In the genomic region with DNA sequence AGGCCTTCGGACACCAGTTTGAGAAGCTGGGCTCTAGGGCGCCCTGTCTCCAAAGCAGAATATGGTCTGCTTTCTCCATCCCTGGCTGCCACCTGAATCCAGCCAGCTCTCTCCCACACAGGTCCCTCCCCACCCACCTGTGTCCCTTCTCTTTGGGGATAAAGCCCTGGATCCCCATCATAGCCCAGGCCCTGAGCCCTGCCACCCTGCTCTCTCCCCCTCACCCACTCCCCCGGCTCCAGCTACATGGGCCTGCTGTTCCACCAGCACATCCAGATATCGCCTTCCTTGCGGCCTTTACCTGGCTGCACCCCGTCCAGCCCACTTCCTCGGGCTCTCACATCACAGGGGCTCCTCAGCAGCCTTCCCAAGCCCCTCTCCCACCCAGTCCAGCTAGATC, we compare ENCODE assay signal across 17 cellular contexts. TPM values are rescaled to one million over a fixed set of nuclear protein-coding genes. Genes with fewer than 3 reads are reported as not detected.
DNase-seq lines count a peak whose midpoint lies in the region; ATAC-seq and TF ChIP-seq lines count a peak whose summit lies in the region.
"Had no signal": no experiment of that assay in that cellular context is flagged by ENCODE, and none has a peak within 500 bp of the region (broad histone marks: within the 10 kb centered on the region; RNA-seq: fewer than 3 reads in every experiment).

No MANE protein-coding gene starts in this region.

- H3K4me1 ChIP-seq in hepatocyte (ENCODE audit: insufficient read depth) (peaks cover 42% of the 10 kb centered on the region), spleen (peaks cover 43 to 99% (median 89%) of the 10 kb centered on the region in 6 donors)

- peaks cover 98% of the 10 kb centered on the region for H3K79me2 ChIP-seq in hepatocyte

- no peak for ATAC-seq in activated CD4-positive, alpha-beta T cell treated with anti-CD3 and anti-CD28 coated beads for 36 hours
- ATAC-seq in activated B cell treated with CpG ODN at 0.5 μM for 24 hours (ENCODE audit: low read depth) = no peak
- ATAC-seq in HG02571 (IDR thresholded peaks at IDR 0.05; ENCODE audit: unreplicated experiment) = no peak
- ATAC-seq in GM19328 (IDR thresholded peaks at IDR 0.05; ENCODE audit: unreplicated experiment) = no peak
- ATAC-seq in GM19035 (IDR thresholded peaks at IDR 0.05; ENCODE audit: unreplicated experiment) = no peak

- H3K36me3 ChIP-seq in hepatocyte (replicated peaks; ENCODE audit: insufficient read depth, low read depth) = no peaks in the 10 kb centered on the region
- H3K36me3 ChIP-seq in spleen = peaks cover 0 to 26% (median 0%) of the 10 kb centered on the region in 6 donors
- H3K36me3 ChIP-seq: breast epithelium, pancreas had no signal

- H3K4me3 Mint-ChIP-seq in activated CD4-positive, alpha-beta T cell treated with anti-CD3 and anti-CD28 coated beads for 36 hours = no peak overlapping the region
- H3K4me3 Mint-ChIP-seq in activated B cell treated with CpG ODN at 0.5 μM for 24 hours = no peak overlapping the region

- no peak for DNase-seq in activated CD4-positive, alpha-beta T cell treated with anti-CD3 and anti-CD28 coated beads for 36 hours
- no peak for DNase-seq in activated CD4-positive, alpha-beta T cell treated with anti-CD3 and anti-CD28 coated beads for 1 hour
- DNase-seq in activated B cell treated with CpG ODN at 0.5 μM for 24 hours (no peak), hepatocyte (ENCODE audit: low spot score) (peak; percentile 3), spleen (peak; percentile 39)
- DNase-seq: activated CD4-positive, alpha-beta T cell treated with anti-CD3 and anti-CD28 coated beads, Interleukin-2, amount 50 U/mL, for 48 hours; activated gamma-delta T cell treated with Interleukin-2 at 50 U/mL for 16 hours; GF-D8; pancreas; SHP77 treated with DMSO at 0.1 percent for 48 hours; T1000 had no signal

- peaks cover 73% of the 10 kb centered on the region for H3K4me1 Mint-ChIP-seq in activated CD4-positive, alpha-beta T cell treated with anti-CD3 and anti-CD28 coated beads for 36 hours
- peaks cover 79% of the 10 kb centered on the region for H3K4me1 Mint-ChIP-seq in activated B cell treated with CpG ODN at 0.5 μM for 24 hours

- no peak overlapping the region for H3K4me3 ChIP-seq in hepatocyte
- no peak overlapping the region for H3K4me3 ChIP-seq in spleen
- H3K4me3 ChIP-seq: breast epithelium, pancreas, tibial artery had no signal

- no peak for TF ChIP-seq CTCF in activated B cell treated with CpG ODN at 0.5 μM for 24 hours (IDR thresholded peaks at IDR 0.05)
- no peak for TF ChIP-seq CTCF in hepatocyte (IDR thresholded peaks at IDR 0.05; ENCODE audit: poor library complexity)
- TF ChIP-seq CTCF in spleen (IDR thresholded peaks at IDR 0.05 in 8 of 11, conservative IDR thresholded peaks at IDR 0.05 in 3 of 11) = no peak

- H3K27me3 Mint-ChIP-seq in activated CD4-positive, alpha-beta T cell treated with anti-CD3 and anti-CD28 coated beads for 36 hours = no peaks in the 10 kb centered on the region
- no peaks in the 10 kb centered on the region for H3K27me3 Mint-ChIP-seq in activated B cell treated with CpG ODN at 0.5 μM for 24 hours

- no peak overlapping the region for H3K4me2 ChIP-seq in hepatocyte

- CTCF ChIA-PET in activated CD4-positive, alpha-beta T cell treated with anti-CD3 and anti-CD28 coated beads for 36 hours (lab: Charles Lee) = interaction anchor here (0.5 kb wide), 1 partner anchor 738 kb away, joined by 3 read pairs; no protein-coding TSS in a partner anchor
- CTCF ChIA-PET in activated B cell treated with CpG ODN at 0.5 μM for 24 hours (lab: Charles Lee) = interaction anchor here (1.3 kb wide), 1 partner anchor 28 kb away, joined by 3 read pairs; no protein-coding TSS in a partner anchor

- H3K9me2 ChIP-seq in hepatocyte (replicated peaks; ENCODE audit: insufficient read depth) = no peaks in the 10 kb centered on the region

- peaks cover 57% of the 10 kb centered on the region for H4K20me1 ChIP-seq in hepatocyte (ENCODE audit: insufficient read depth, poor library complexity, severe bottlenecking)

- intact Hi-C loops in activated CD4-positive, alpha-beta T cell treated with anti-CD3 and anti-CD28 coated beads for 36 hours (cut with DNase I, micrococcal nuclease) = no loop called here
- intact Hi-C loops in activated B cell treated with CpG ODN at 0.5 μM for 24 hours (cut with micrococcal nuclease) = no loop called here
- intact Hi-C loops in spleen (cut with DNase I; ENCODE audit: low total_unique reads) = no loop called here

- no peak for TF ChIP-seq POLR2A in spleen (IDR thresholded peaks at IDR 0.05)

- no peaks in the 10 kb centered on the region for H3K9me3 Mint-ChIP-seq in activated CD4-positive, alpha-beta T cell treated with anti-CD3 and anti-CD28 coated beads for 36 hours (ENCODE audit: low read depth)
- H3K9me3 Mint-ChIP-seq in activated B cell treated with CpG ODN at 0.5 μM for 24 hours = no peaks in the 10 kb centered on the region

- 92% methylated on average over 5 of the region's 7 CpGs for WGBS in hepatocyte (ENCODE audit: low lambda C conversion rate, missing lambda C conversion rate)
- WGBS in spleen, 5 donors = 91 to 97% (median 95%) methylated on average over 7 of the region's 7 CpGs

- H3K27ac Mint-ChIP-seq in activated CD4-positive, alpha-beta T cell treated with anti-CD3 and anti-CD28 coated beads for 36 hours = peak overlapping the region; percentile 33
- H3K27ac Mint-ChIP-seq in activated B cell treated with CpG ODN at 0.5 μM for 24 hours = peak overlapping the region; percentile 24

- H3K9me3 ChIP-seq in hepatocyte (ENCODE audit: low read depth) (no peaks in the 10 kb centered on the region), spleen (no peaks in the 10 kb centered on the region)
- H3K9me3 ChIP-seq: breast epithelium, pancreas, tibial artery had no signal

- no peak overlapping the region for H2AFZ ChIP-seq in hepatocyte

- H3K27me3 ChIP-seq in hepatocyte = no peaks in the 10 kb centered on the region
- no peaks in the 10 kb centered on the region for H3K27me3 ChIP-seq in spleen (replicated peaks in 1 of 7)
- H3K27me3 ChIP-seq: breast epithelium, pancreas, tibial artery had no signal

- H3K27ac ChIP-seq in hepatocyte = no peak overlapping the region
- peak overlapping the region in 1 of 8 donors; percentile 99 for H3K27ac ChIP-seq in spleen
- H3K27ac ChIP-seq: 22Rv1, breast epithelium, pancreas, tibial artery had no signal

- POLR2A ChIA-PET in activated CD4-positive, alpha-beta T cell treated with anti-CD3 and anti-CD28 coated beads for 36 hours (lab: Charles Lee) = interaction anchor here (0.6 kb wide), 1 partner anchor 307 kb away, joined by 3 read pairs; no protein-coding TSS in a partner anchor
- POLR2A ChIA-PET in activated B cell treated with CpG ODN at 0.5 μM for 24 hours (lab: Charles Lee) = no interaction called here

- peaks cover 4% of the 10 kb centered on the region for H3K36me3 Mint-ChIP-seq in activated CD4-positive, alpha-beta T cell treated with anti-CD3 and anti-CD28 coated beads for 36 hours (ENCODE audit: low read depth)
- peaks cover 19% of the 10 kb centered on the region for H3K36me3 Mint-ChIP-seq in activated B cell treated with CpG ODN at 0.5 μM for 24 hours (ENCODE audit: low read depth)

RNA-seq across cellular contexts. Expression of gene AKT2, which starts 7.8 kb away (rescaled TPM):
- total RNA-seq in activated CD4-positive, alpha-beta T cell treated with anti-CD3 and anti-CD28 coated beads for 36 hours = 100 to 1,000 TPM; 142 to 148 TPM
- total RNA-seq in activated B cell treated with CpG ODN at 0.5 μM for 24 hours = 157 and 176 TPM in 2 replicates
- total RNA-seq in hepatocyte = 103 and 106 TPM in 2 replicates
- 53.7 and 54.9 TPM in 2 replicates for polyA plus RNA-seq in hepatocyte
- total RNA-seq in spleen = 100 to 1,000 TPM in 4 of 7 donors, 10 to 100 TPM in 3; 95.1 to 134 (median 112) TPM
- polyA plus RNA-seq in spleen = 10 to 100 TPM; 28.8 to 75.7 (median 37.1) TPM

RNA-seq across cellular contexts. Expression of gene CCNP, which starts 50.9 kb away (rescaled TPM):
- total RNA-seq in activated CD4-positive, alpha-beta T cell treated with anti-CD3 and anti-CD28 coated beads for 36 hours = under 1 TPM in 1 of 2 experiments, not detected in 1; 0.12 TPM
- total RNA-seq in activated B cell treated with CpG ODN at 0.5 μM for 24 hours = 0.16 and 0.42 TPM in 2 replicates
- 0.12 TPM in 1 of 2 replicates, not detected in the other for total RNA-seq in hepatocyte
- polyA plus RNA-seq in hepatocyte = 0.52 TPM in 1 of 2 replicates, not detected in the other
- under 1 TPM in 2 of 7 donors, not detected in 5; 0.43 to 0.47 TPM for total RNA-seq in spleen
- under 1 TPM; 0.18 to 0.43 (median 0.26) TPM for polyA plus RNA-seq in spleen

RNA-seq across cellular contexts. Expression of gene TTC9B, which starts 59.2 kb away (rescaled TPM):
- total RNA-seq in activated CD4-positive, alpha-beta T cell treated with anti-CD3 and anti-CD28 coated beads for 36 hours = not detected
- total RNA-seq in activated B cell treated with CpG ODN at 0.5 μM for 24 hours = not detected in 2 replicates
- total RNA-seq in hepatocyte = not detected in 2 replicates
- polyA plus RNA-seq in hepatocyte = 0.21 and 0.33 TPM in 2 replicates
- not detected for total RNA-seq in spleen
- not detected for polyA plus RNA-seq in spleen
- total RNA-seq: pancreas had no signal

Comparison
In these comparisons a context has a peak if more than half of its experiments do, and no peak if none do; other contexts are left out.
1. DNase-seq: peak in hepatocyte (single experiment) and spleen (single experiment); none in activated CD4-positive, alpha-beta T cell treated with anti-CD3 and anti-CD28 coated beads for 36 hours (single experiment), activated CD4-positive, alpha-beta T cell treated with anti-CD3 and anti-CD28 coated beads for 1 hour (single experiment) and activated B cell treated with CpG ODN at 0.5 μM for 24 hours (single experiment).